Comparison of ENCODE assay signal across 17 cellular contexts in genomic region chr11:129237880-129238638, GRCh38. TPM values are rescaled to one million over a fixed set of nuclear protein-coding genes. Genes with fewer than 3 reads are reported as not detected.
DNase-seq lines count a peak whose midpoint lies in the region; ATAC-seq lines count a peak whose summit lies in the region.
"Had no signal": no experiment of that assay in that cellular context is flagged by ENCODE, and none has a peak within 500 bp of the region (broad histone marks: within the 10 kb centered on the region; RNA-seq: fewer than 3 reads in every experiment).

No MANE protein-coding gene starts in this region.

- peak; percentile 49 for ATAC-seq in GM21529 (IDR thresholded peaks at IDR 0.05; ENCODE audit: unreplicated experiment)
- peak; percentile 77 for ATAC-seq in HG03520 (IDR thresholded peaks at IDR 0.05; ENCODE audit: unreplicated experiment)
- no peak for ATAC-seq in HG03280 (IDR thresholded peaks at IDR 0.05; ENCODE audit: unreplicated experiment)
- no peak for ATAC-seq in left lobe of liver
- ATAC-seq: PC-3 had no signal

- DNase-seq in DMS79 (lab: John Stamatoyannopoulos, UW) (peak; percentile 41), kidney tubule cell (ENCODE audit: low spot score) (peak; percentile 49), left lobe of liver (ENCODE audit: low spot score) (no peak), T1000 (lab: John Stamatoyannopoulos, UW) (no peak)
- DNase-seq in activated CD8-positive, alpha-beta memory T cell treated with anti-CD3 and anti-CD28 coated beads, Interleukin-2, amount 50 U/mL, for 48 hours = no peak
- DNase-seq: AML-193, DMS53, MG63, NCI-H1092 treated with DMSO at 0.1 percent for 48 hours, NCI-H1694, NCI-H446, NCI-H748 treated with DMSO at 0.1 percent for 48 hours, PC-3, T-helper 1 cell had no signal

RNA-seq across cellular contexts. Expression of gene ARHGAP32, which starts 45.9 kb away (rescaled TPM):
- 10.7 TPM for total RNA-seq in left lobe of liver

Comparison
In these comparisons a context has a peak if more than half of its experiments do, and no peak if none do; other contexts are left out.
1. DNase-seq: peak in DMS79 (single experiment) and kidney tubule cell (single experiment); none in left lobe of liver (single experiment), T1000 (single experiment) and activated CD8-positive, alpha-beta memory T cell treated with anti-CD3 and anti-CD28 coated beads, Interleukin-2, amount 50 U/mL, for 48 hours (single experiment).
2. ATAC-seq: peak in GM21529 (single experiment) and HG03520 (single experiment); none in HG03280 (single experiment) and left lobe of liver (single experiment).